In genomic region chr7:76165106-76165972, GRCh38 we compare ENCODE assay signal across 1 cellular context.
TF ChIP-seq lines count a peak whose summit lies in the region.

No MANE protein-coding gene starts in this region.

TF ChIP-seq in GM12878, 131 proteins besides CTCF, POLR2A, EP300 and RAD21:
- TF ChIP-seq USF2 (IDR thresholded peaks at IDR 0.05; ENCODE audit: borderline replicate concordance, low read depth, low read length) (no peak), EZH2 (IDR thresholded peaks at IDR 0.05; ENCODE audit: borderline replicate concordance, control insufficient read depth, low read depth, low read length) (no peak), NFXL1 (IDR thresholded peaks at IDR 0.05; ENCODE audit: borderline replicate concordance) (no peak), USF1 (IDR thresholded peaks at IDR 0.05; ENCODE audit: borderline replicate concordance, extremely low read length, insufficient read depth, low read depth, low read length) (no peak), FOXM1 (IDR thresholded peaks at IDR 0.05; ENCODE audit: low read depth, low read length) (no peak), DPF2 (IDR thresholded peaks at IDR 0.05) (no peak), CHD2 (IDR thresholded peaks at IDR 0.05; ENCODE audit: borderline replicate concordance, low read depth, low read length) (no peak), SIX5 (IDR thresholded peaks at IDR 0.05; ENCODE audit: low read depth, low read length, severe bottlenecking) (no peak), ELK1 (IDR thresholded peaks at IDR 0.05; ENCODE audit: low read depth, low read length) (no peak), SUPT20H (IDR thresholded peaks at IDR 0.05; ENCODE audit: borderline replicate concordance, control insufficient read depth, low read depth, low read length) (no peak), BCL11A (IDR thresholded peaks at IDR 0.05; ENCODE audit: low read depth, low read length) (no peak), E2F4 (IDR thresholded peaks at IDR 0.05; ENCODE audit: low read depth, low read length) (no peak), RELA (IDR thresholded peaks at IDR 0.05; ENCODE audit: borderline replicate concordance, partially characterized antibody) (no peak), CHD1 (IDR thresholded peaks at IDR 0.05; ENCODE audit: low read depth, low read length) (no peak), ETV6 (conservative IDR thresholded peaks at IDR 0.05 in 1 of 2, IDR thresholded peaks at IDR 0.05 in 1 of 2; ENCODE audit: borderline replicate concordance in 1 of 2, low read depth in 1 of 2) (no peak)
